In genomic region chr5:73718762-73719161, GRCh38 we compare ENCODE assay signal across 21 cellular contexts.
A peak's percentile ranks its signal among the peaks of the same experiment; 100 is the strongest.
DNase-seq lines count a peak whose midpoint lies in the region; ATAC-seq, FAIRE-seq and TF ChIP-seq lines count a peak whose summit lies in the region.
"Had no signal": no experiment of that assay in that cellular context is flagged by ENCODE, and none has a peak within 500 bp of the region (broad histone marks: within the 10 kb centered on the region; RNA-seq: fewer than 3 reads in every experiment).

No MANE protein-coding gene starts in this region.

- H3K36me3 Mint-ChIP-seq in neural crest cell (ENCODE audit: low read depth): no peaks in the 10 kb centered on the region
- H3K36me3 Mint-ChIP-seq: CD4-positive, alpha-beta memory T cell had no signal

- no peak overlapping the region for H2BK15ac ChIP-seq in IMR-90 (ENCODE audit: low read depth, low read length)

- TF ChIP-seq EP300 in K562 (IDR thresholded peaks at IDR 0.05; ENCODE audit: low read length): no peak
- no peak for TF ChIP-seq EP300 in upper lobe of left lung (IDR thresholded peaks at IDR 0.05)

- no peak overlapping the region for H2AK5ac ChIP-seq in IMR-90 (ENCODE audit: low read depth, low read length)

- TF ChIP-seq CTCF in IMR-90 (conservative IDR thresholded peaks at IDR 0.05; ENCODE audit: low read depth, low read length) (no peak), K562 (IDR thresholded peaks at IDR 0.05 in 2 of 3, conservative IDR thresholded peaks at IDR 0.05 in 1 of 3; ENCODE audit: insufficient read depth in 2 of 3, low read depth in 1 of 3, low read length in 3 of 3) (no peak), neural crest cell (conservative IDR thresholded peaks at IDR 0.05) (no peak), upper lobe of left lung (IDR thresholded peaks at IDR 0.05) (no peak)

- no peak overlapping the region for H3K4me3 ChIP-seq in IMR-90 (ENCODE audit: insufficient read depth, low read depth, low read length)
- no peak overlapping the region for H3K4me3 ChIP-seq in K562
- no peak overlapping the region for H3K4me3 ChIP-seq in upper lobe of left lung
- H3K4me3 ChIP-seq: HAP-1 had no signal

- WGBS in IMR-90 (ENCODE audit: extremely low coverage in 2 of 2, insufficient read length in 1 of 2), 2 experiments: 100% methylated on average over 1 of the region's 3 CpGs; no CpG with 5 or more reads in 1 of the 2 experiments
- 2% methylated on average over 3 of the region's 3 CpGs for WGBS in K562 (ENCODE audit: insufficient coverage, low coverage, missing lambda C conversion rate)
- WGBS in upper lobe of left lung, 2 donors: 76 to 83% methylated on average over 3 of the region's 3 CpGs

- H3K4me1 Mint-ChIP-seq in neural crest cell: peaks cover 4% of the 10 kb centered on the region
- H3K4me1 Mint-ChIP-seq: CD4-positive, alpha-beta memory T cell had no signal

- peak overlapping the region; percentile 3; the same call in 1 of the 2 replicates for H2BK20ac ChIP-seq in IMR-90 (ENCODE audit: low read depth, low read length)

- H4K8ac ChIP-seq in IMR-90 (ENCODE audit: low read depth in 2 of 2, low read length in 2 of 2): peak overlapping the region in 1 of 2 experiments; percentile 19; a peak in 1 of 4 replicates

- H4K20me1 ChIP-seq in IMR-90 (ENCODE audit: insufficient read depth, low read length) (no peaks in the 10 kb centered on the region), K562 (replicated peaks; ENCODE audit: control insufficient read depth, insufficient read depth, low read length) (no peaks in the 10 kb centered on the region)

- no peaks in the 10 kb centered on the region for H3K27me3 Mint-ChIP-seq in neural crest cell (ENCODE audit: low read depth)

- no peak overlapping the region for H3K4me3 Mint-ChIP-seq in neural crest cell
- H3K4me3 Mint-ChIP-seq: CD4-positive, alpha-beta memory T cell; HFFc6 had no signal

- DNase-seq in IMR-90 (no peak), K562 (ENCODE audit: extremely low read depth in 1 of 4, low spot score in 3 of 4) (no peak), epithelial cell of prostate (ENCODE audit: low read depth, low spot score) (no peak), neural crest cell (ENCODE audit: low read depth, low spot score) (no peak), NCI-H187 treated with DMSO at 0.1 percent for 48 hours (lab: John Stamatoyannopoulos, UW) (no peak), upper lobe of left lung (no peak), amygdala (lab: John Stamatoyannopoulos, UW) (no peak)
- DNase-seq: C1 segment of cervical spinal cord; Calu3; CD4-positive, alpha-beta memory T cell; COR-L47; DMS53; DMS79 treated with DMSO at 0.1 percent for 48 hours; GF-D8; GOT3; HFFc6 had no signal

- FAIRE-seq in K562 (lab: Jason Lieb, UNC): no peak
- FAIRE-seq: GM12891, GM18507, H54 had no signal

- peak overlapping the region; percentile 32; the same call in 1 of the 2 replicates for H3K4ac ChIP-seq in IMR-90 (ENCODE audit: low read depth, low read length)

- peak overlapping the region; percentile 2; the same call in 1 of the 2 replicates for H3K14ac ChIP-seq in IMR-90 (replicated peaks; ENCODE audit: low read depth, low read length)

- intact Hi-C loops in IMR-90 (cut with micrococcal nuclease) (no loop called here), K562 (cut with micrococcal nuclease) (no loop called here)

- peaks cover 14% of the 10 kb centered on the region for H3K9me1 ChIP-seq in IMR-90 (ENCODE audit: insufficient read depth, low read length)
- no peaks in the 10 kb centered on the region for H3K9me1 ChIP-seq in K562 (ENCODE audit: control insufficient read depth, insufficient read depth, low read length)

- BruUV-seq in IMR-90 (replicated peaks; lab: Mats Ljungman, UMichigan) (no TSS peak), K562 (replicated peaks; lab: Mats Ljungman, UMichigan) (no TSS peak)

- H3K4me1 ChIP-seq in IMR-90 (ENCODE audit: control insufficient read depth, insufficient read depth, low read length): peaks cover 2% of the 10 kb centered on the region; the same call in 1 of the 2 replicates
- H3K4me1 ChIP-seq in K562 (replicated peaks in 1 of 2; ENCODE audit: control insufficient read depth in 2 of 2, insufficient read depth in 2 of 2, low read length in 2 of 2): no peaks in the 10 kb centered on the region
- no peaks in the 10 kb centered on the region for H3K4me1 ChIP-seq in upper lobe of left lung
- H3K4me1 ChIP-seq: HAP-1 had no signal

- H3K79me1 ChIP-seq in IMR-90 (ENCODE audit: low read depth in 1 of 2, low read length in 2 of 2): peaks cover 8 to 44% of the 10 kb centered on the region in 2 experiments

- no peak overlapping the region for H3K23ac ChIP-seq in IMR-90 (ENCODE audit: low read depth, low read length)

- ATAC-seq in IMR-90 (ENCODE audit: low read depth) (no peak), K562 (no peak), GM18909 (IDR thresholded peaks at IDR 0.05; ENCODE audit: poor library complexity, unreplicated experiment) (no peak), upper lobe of left lung (ENCODE audit: low FRiP score in 2 of 2) (no peak)

- H4K5ac ChIP-seq in IMR-90 (ENCODE audit: low read depth, low read length): no peak overlapping the region

- no peak overlapping the region for H3K27ac ChIP-seq in IMR-90 (ENCODE audit: insufficient read depth, low read length)
- no peak overlapping the region for H3K27ac ChIP-seq in K562 (ENCODE audit: extremely low read depth, low read depth, low read length)
- peak overlapping the region; percentile 26 for H3K27ac ChIP-seq in epithelial cell of prostate
- no peak overlapping the region for H3K27ac ChIP-seq in upper lobe of left lung

- no peak overlapping the region for H2BK120ac ChIP-seq in IMR-90 (ENCODE audit: low read depth, low read length)

- no peak overlapping the region for H2AK9ac ChIP-seq in IMR-90 (replicated peaks; ENCODE audit: low read depth, low read length, poor library complexity)

- H2AFZ ChIP-seq in IMR-90 (replicated peaks; ENCODE audit: low read length, poor library complexity): no peak overlapping the region
- no peak overlapping the region for H2AFZ ChIP-seq in K562 (ENCODE audit: low read depth, low read length)

- TF ChIP-seq RAD21 in IMR-90 (IDR thresholded peaks at IDR 0.05; ENCODE audit: low read length): no peak
- no peak for TF ChIP-seq RAD21 in K562 (CRISPR knock-in tag; conservative IDR thresholded peaks at IDR 0.05 in 1 of 2, IDR thresholded peaks at IDR 0.05 in 1 of 2)

- H3K27ac Mint-ChIP-seq in neural crest cell (ENCODE audit: unreplicated experiment): peak overlapping the region; percentile 57
- H3K27ac Mint-ChIP-seq: CD4-positive, alpha-beta memory T cell; HFFc6 had no signal

- no peak overlapping the region for H4K91ac ChIP-seq in IMR-90 (ENCODE audit: insufficient read depth, low read depth, low read length)

- H3K79me2 ChIP-seq in K562 (ENCODE audit: control insufficient read depth, insufficient read depth, low read length): no peaks in the 10 kb centered on the region

- CTCF ChIA-PET in IMR-90 (lab: Yijun Ruan, JAX): no interaction called here
- CTCF ChIA-PET in K562 (lab: Yijun Ruan, JAX; ENCODE audit: low intra/inter-chr PET ratio): no interaction called here

- H3K4me2 ChIP-seq in IMR-90 (ENCODE audit: low read depth, low read length) (no peak overlapping the region), K562 (ENCODE audit: insufficient read depth, low read length) (no peak overlapping the region)

- no peaks in the 10 kb centered on the region for H3K36me3 ChIP-seq in IMR-90 (ENCODE audit: control insufficient read depth, insufficient read depth, low read length)
- H3K36me3 ChIP-seq in K562 (ENCODE audit: control insufficient read depth, insufficient read depth, low read length): no peaks in the 10 kb centered on the region
- H3K36me3 ChIP-seq in upper lobe of left lung: no peaks in the 10 kb centered on the region
- H3K36me3 ChIP-seq: HAP-1 had no signal

- no peaks in the 10 kb centered on the region for H3K9me3 Mint-ChIP-seq in neural crest cell
- H3K9me3 Mint-ChIP-seq: HFFc6 had no signal

- in situ Hi-C loops in IMR-90 (cut with MboI; ENCODE audit: low sequenced_read_pairs) (no loop called here), K562 (cut with MboI) (no loop called here)

- H2BK5ac ChIP-seq in IMR-90 (ENCODE audit: low read depth, low read length, poor library complexity, severe bottlenecking): no peak overlapping the region

- dilution Hi-C loops in IMR-90 (cut with HindIII; ENCODE audit: low sequenced_read_pairs, unreplicated experiment): no loop called here

- H3K27me3 ChIP-seq in IMR-90 (ENCODE audit: control insufficient read depth, insufficient read depth, low read length) (no peaks in the 10 kb centered on the region), K562 (ENCODE audit: control insufficient read depth in 2 of 2, insufficient read depth in 2 of 2, low read length in 2 of 2) (peaks cover 10 to 16% of the 10 kb centered on the region in 2 experiments), upper lobe of left lung (no peaks in the 10 kb centered on the region)

- no peak overlapping the region for H3K18ac ChIP-seq in IMR-90 (ENCODE audit: low read depth, low read length)

- no peak overlapping the region for H3K56ac ChIP-seq in IMR-90 (ENCODE audit: extremely low read depth, insufficient read depth, low read length)

- no peak for TF ChIP-seq POLR2A in IMR-90 (IDR thresholded peaks at IDR 0.05; ENCODE audit: low read depth, low read length)
- TF ChIP-seq POLR2A in K562 (conservative IDR thresholded peaks at IDR 0.05): no peak
- no peak for TF ChIP-seq POLR2A in upper lobe of left lung (IDR thresholded peaks at IDR 0.05)

- POLR2A ChIA-PET in IMR-90 (lab: Charles Lee; ENCODE audit: unreplicated experiment): no interaction called here
- POLR2A ChIA-PET in K562 (lab: Yijun Ruan, JAX): no interaction called here

- H3K9ac ChIP-seq in IMR-90 (ENCODE audit: low read depth, low read length) (no peak overlapping the region), K562 (ENCODE audit: insufficient read depth in 1 of 2, low read depth in 2 of 2, low read length in 2 of 2) (no peak overlapping the region)

- H3K9me3 ChIP-seq in IMR-90 (ENCODE audit: control insufficient read depth, insufficient read depth, low read length): no peaks in the 10 kb centered on the region
- H3K9me3 ChIP-seq in K562 (replicated peaks; ENCODE audit: control insufficient read depth, insufficient read depth, low read depth, low read length): no peaks in the 10 kb centered on the region
- H3K9me3 ChIP-seq in upper lobe of left lung: no peaks in the 10 kb centered on the region
- H3K9me3 ChIP-seq: HAP-1 had no signal

TF ChIP-seq in K562, 482 proteins besides CTCF, POLR2A, EP300 and RAD21 (continues in another document):
- TF ChIP-seq MITF (IDR thresholded peaks at IDR 0.05): no peak
